In the genomic region with DNA sequence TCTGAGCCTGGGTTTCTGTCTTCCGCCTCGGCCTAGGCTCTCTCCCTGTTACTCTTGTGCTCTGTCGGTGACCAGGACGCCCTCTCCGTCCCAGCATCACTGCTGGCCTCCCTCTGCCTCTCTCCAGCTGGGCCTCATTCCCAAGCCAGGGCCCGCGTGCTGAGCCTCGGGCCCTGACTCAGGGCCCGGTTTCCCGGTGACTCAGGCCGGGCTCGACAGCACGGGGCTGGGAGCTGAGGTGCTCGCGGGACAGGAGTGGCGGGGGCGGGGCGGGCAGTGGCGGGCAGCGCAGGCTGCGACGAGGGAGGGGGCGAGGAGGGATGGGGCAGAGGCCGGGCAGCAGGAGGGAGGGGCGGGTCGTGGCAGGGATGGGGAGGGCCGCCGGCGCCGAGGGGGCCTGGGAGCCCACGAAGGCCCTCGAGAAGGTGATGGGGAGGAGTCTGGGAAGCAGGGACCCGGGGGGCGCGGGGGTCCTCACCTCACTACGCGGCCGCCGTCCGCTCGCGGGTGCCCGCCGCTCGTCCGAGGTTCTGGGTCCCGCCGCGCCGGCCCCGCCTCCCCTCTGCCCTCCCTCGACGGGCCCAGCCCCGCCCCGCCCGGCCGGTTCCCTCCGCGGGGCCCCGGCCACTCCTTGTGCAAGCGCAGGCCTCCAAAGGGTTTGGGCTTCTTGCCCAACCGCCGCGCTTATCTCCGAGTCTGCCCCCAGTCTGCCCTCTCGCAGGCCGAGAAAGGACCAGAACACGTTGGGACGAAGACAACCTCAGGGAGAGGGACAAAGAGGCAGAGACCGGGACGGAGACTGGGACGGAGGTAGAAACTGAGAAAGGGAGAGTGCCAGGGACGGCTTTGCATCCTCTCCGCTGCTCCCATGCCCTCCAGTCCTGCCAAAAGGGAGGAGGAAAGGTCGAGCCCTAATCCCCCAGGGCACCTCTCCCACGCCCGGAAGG, we compare ENCODE assay signal across 8 cellular contexts. TPM values are rescaled to one million over a fixed set of nuclear protein-coding genes. Genes with fewer than 3 reads are reported as not detected.
DNase-seq lines count a peak whose midpoint lies in the region; ATAC-seq and TF ChIP-seq lines count a peak whose summit lies in the region.

A gene with protein sequence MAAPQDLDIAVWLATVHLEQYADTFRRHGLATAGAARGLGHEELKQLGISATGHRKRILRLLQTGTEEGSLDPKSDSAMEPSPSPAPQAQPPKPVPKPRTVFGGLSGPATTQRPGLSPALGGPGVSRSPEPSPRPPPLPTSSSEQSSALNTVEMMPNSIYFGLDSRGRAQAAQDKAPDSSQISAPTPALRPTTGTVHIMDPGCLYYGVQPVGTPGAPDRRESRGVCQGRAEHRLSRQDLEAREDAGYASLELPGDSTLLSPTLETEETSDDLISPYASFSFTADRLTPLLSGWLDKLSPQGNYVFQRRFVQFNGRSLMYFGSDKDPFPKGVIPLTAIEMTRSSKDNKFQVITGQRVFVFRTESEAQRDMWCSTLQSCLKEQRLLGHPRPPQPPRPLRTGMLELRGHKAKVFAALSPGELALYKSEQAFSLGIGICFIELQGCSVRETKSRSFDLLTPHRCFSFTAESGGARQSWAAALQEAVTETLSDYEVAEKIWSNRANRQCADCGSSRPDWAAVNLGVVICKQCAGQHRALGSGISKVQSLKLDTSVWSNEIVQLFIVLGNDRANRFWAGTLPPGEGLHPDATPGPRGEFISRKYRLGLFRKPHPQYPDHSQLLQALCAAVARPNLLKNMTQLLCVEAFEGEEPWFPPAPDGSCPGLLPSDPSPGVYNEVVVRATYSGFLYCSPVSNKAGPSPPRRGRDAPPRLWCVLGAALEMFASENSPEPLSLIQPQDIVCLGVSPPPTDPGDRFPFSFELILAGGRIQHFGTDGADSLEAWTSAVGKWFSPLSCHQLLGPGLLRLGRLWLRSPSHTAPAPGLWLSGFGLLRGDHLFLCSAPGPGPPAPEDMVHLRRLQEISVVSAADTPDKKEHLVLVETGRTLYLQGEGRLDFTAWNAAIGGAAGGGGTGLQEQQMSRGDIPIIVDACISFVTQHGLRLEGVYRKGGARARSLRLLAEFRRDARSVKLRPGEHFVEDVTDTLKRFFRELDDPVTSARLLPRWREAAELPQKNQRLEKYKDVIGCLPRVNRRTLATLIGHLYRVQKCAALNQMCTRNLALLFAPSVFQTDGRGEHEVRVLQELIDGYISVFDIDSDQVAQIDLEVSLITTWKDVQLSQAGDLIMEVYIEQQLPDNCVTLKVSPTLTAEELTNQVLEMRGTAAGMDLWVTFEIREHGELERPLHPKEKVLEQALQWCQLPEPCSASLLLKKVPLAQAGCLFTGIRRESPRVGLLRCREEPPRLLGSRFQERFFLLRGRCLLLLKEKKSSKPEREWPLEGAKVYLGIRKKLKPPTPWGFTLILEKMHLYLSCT (N-terminal part only) (minus strand): TSS at position 536 of the 947 bp plus-strand sequence. CDS start 1,744 bp downstream, outside the sequence.

- no peaks in the 10 kb centered on the region for H4K20me1 ChIP-seq in PC-3 (ENCODE audit: low read length)

- H3K27ac ChIP-seq in PC-3 (ENCODE audit: low read length) = peak within 1 kb of the TSS; percentile 98
- H3K27ac ChIP-seq in naive thymus-derived CD4-positive, alpha-beta T cell (ENCODE audit: low read depth, low read length) = peak within 1 kb of the TSS; percentile 32
- peak within 1 kb of the TSS; percentile 57 to 84 (median 78) for H3K27ac ChIP-seq in transverse colon

- intact Hi-C loops in PC-3 (cut with micrococcal nuclease) = no loop called here
- intact Hi-C loops in naive thymus-derived CD4-positive, alpha-beta T cell (cut with micrococcal nuclease) = loop anchor here (1.0 to 2.0 kb wide), 2 partner anchors 10 to 17 kb away; no protein-coding TSS in a partner anchor
- intact Hi-C loops in transverse colon (cut with DNase I; ENCODE audit: low total_unique reads) = no loop called here

- peak; percentile 81 for ATAC-seq in PC-3
- peak; percentile 84 for ATAC-seq in naive thymus-derived CD4-positive, alpha-beta T cell
- ATAC-seq in HG02840 (IDR thresholded peaks at IDR 0.05; ENCODE audit: low FRiP score, unreplicated experiment) = no peak

- in situ Hi-C loops in transverse colon (cut with MboI; ENCODE audit: low pct_ligation_motif_present in 1 of 4, low pct_unique_long_range_greater_than_20kb in 1 of 4, low sequenced_read_pairs in 3 of 4) = loop anchor here in 3 of 4 donors (25.0 kb wide), 1 partner anchor 455 kb away; no protein-coding TSS in a partner anchor

- DNase-seq in H4 (ENCODE audit: low spot score) = peak; percentile 81
- peak; percentile 85 for DNase-seq in PC-3
- DNase-seq in activated naive CD4-positive, alpha-beta T cell treated with anti-CD3 and anti-CD28 coated beads, Interleukin-2, amount 10 ng/mL, durations not matched to agents 7 days and 5 days = peak; percentile 63
- DNase-seq in fibroblast of villous mesenchyme (ENCODE audit: low read depth) = peak; percentile 91
- peak in 2 of 9 donors; percentile 35 to 64 for DNase-seq in naive thymus-derived CD4-positive, alpha-beta T cell
- DNase-seq in transverse colon = peak; percentile 86
- DNase-seq in DMS153 (lab: John Stamatoyannopoulos, UW) = no peak

- TF ChIP-seq CTCF in PC-3 (conservative IDR thresholded peaks at IDR 0.05; ENCODE audit: low read depth, low read length) = no peak
- TF ChIP-seq CTCF in fibroblast of villous mesenchyme (IDR thresholded peaks at IDR 0.05; ENCODE audit: insufficient read depth, low read depth, low read length) = no peak
- no peak for TF ChIP-seq CTCF in transverse colon (IDR thresholded peaks at IDR 0.05)

- 6% methylated on average over 77 of the region's 77 CpGs; no CpG with 5 or more reads in 1 of the 2 donors for WGBS in transverse colon (ENCODE audit: low coverage in 1 of 2), 2 donors

- H3K9ac ChIP-seq in PC-3 (ENCODE audit: low read length) = peak within 1 kb of the TSS; percentile 90

- peaks cover 4% of the 10 kb centered on the region for H3F3A ChIP-seq in PC-3 (ENCODE audit: low read length, unreplicated experiment)

- H3K9me2 ChIP-seq in PC-3 (replicated peaks; ENCODE audit: low read length) = no peaks in the 10 kb centered on the region

- peak within 1 kb of the TSS; percentile 58 for H3K27ac Mint-ChIP-seq in activated naive CD4-positive, alpha-beta T cell treated with anti-CD3 and anti-CD28 coated beads, Interleukin-2, amount 10 ng/mL, durations not matched to agents 7 days and 5 days
- peak within 1 kb of the TSS in 8 of 9 donors; percentile 4 to 77 (median 46) for H3K27ac Mint-ChIP-seq in naive thymus-derived CD4-positive, alpha-beta T cell

- peaks cover 2% of the 10 kb centered on the region for H3K36me3 Mint-ChIP-seq in activated naive CD4-positive, alpha-beta T cell treated with anti-CD3 and anti-CD28 coated beads, Interleukin-2, amount 10 ng/mL, durations not matched to agents 7 days and 5 days
- peaks cover 0 to 5% (median 0%) of the 10 kb centered on the region in 5 donors for H3K36me3 Mint-ChIP-seq in naive thymus-derived CD4-positive, alpha-beta T cell

- H3K4me1 ChIP-seq in PC-3 (ENCODE audit: insufficient read depth, low read length) (peaks cover 33% of the 10 kb centered on the region), transverse colon (peaks cover 10 to 26% (median 22%) of the 10 kb centered on the region in 4 donors)
- H3K4me1 ChIP-seq in naive thymus-derived CD4-positive, alpha-beta T cell (ENCODE audit: control insufficient read depth in 2 of 2, insufficient read depth in 2 of 2, low read length in 2 of 2) = peaks cover 14 to 16% of the 10 kb centered on the region in 2 donors

- no peak for TF ChIP-seq EP300 in transverse colon (IDR thresholded peaks at IDR 0.05; ENCODE audit: low read depth)

- peaks cover 40% of the 10 kb centered on the region for H3K27me3 Mint-ChIP-seq in activated naive CD4-positive, alpha-beta T cell treated with anti-CD3 and anti-CD28 coated beads, Interleukin-2, amount 10 ng/mL, durations not matched to agents 7 days and 5 days
- no peaks in the 10 kb centered on the region for H3K27me3 Mint-ChIP-seq in naive thymus-derived CD4-positive, alpha-beta T cell

- H3K9me3 ChIP-seq in PC-3 (ENCODE audit: low read length) (no peaks in the 10 kb centered on the region), transverse colon (no peaks in the 10 kb centered on the region)
- no peaks in the 10 kb centered on the region for H3K9me3 ChIP-seq in naive thymus-derived CD4-positive, alpha-beta T cell (ENCODE audit: control insufficient read depth in 2 of 3, low read length in 3 of 3)

- H3K4me3 ChIP-seq in PC-3 (ENCODE audit: low read length) = peak within 1 kb of the TSS; percentile 54
- H3K4me3 ChIP-seq in fibroblast of villous mesenchyme (ENCODE audit: low read depth, low read length) = peak within 1 kb of the TSS; percentile 59
- peak within 1 kb of the TSS; percentile 64 for H3K4me3 ChIP-seq in naive thymus-derived CD4-positive, alpha-beta T cell (ENCODE audit: low read length)
- peak within 1 kb of the TSS; percentile 25 to 76 (median 52) for H3K4me3 ChIP-seq in transverse colon

- TSS peak; percentile 70 for BruUV-seq in PC-3 (replicated peaks; lab: Mats Ljungman, UMichigan)

- peak within 1 kb of the TSS; percentile 72 for H3K4me3 Mint-ChIP-seq in activated naive CD4-positive, alpha-beta T cell treated with anti-CD3 and anti-CD28 coated beads, Interleukin-2, amount 10 ng/mL, durations not matched to agents 7 days and 5 days
- peak within 1 kb of the TSS; percentile 65 to 84 (median 78) for H3K4me3 Mint-ChIP-seq in naive thymus-derived CD4-positive, alpha-beta T cell

- peaks cover 9% of the 10 kb centered on the region for H3K79me2 ChIP-seq in PC-3 (ENCODE audit: low read length)

- no peaks in the 10 kb centered on the region for H3K36me3 ChIP-seq in PC-3 (ENCODE audit: low read depth, low read length)
- H3K36me3 ChIP-seq in naive thymus-derived CD4-positive, alpha-beta T cell (ENCODE audit: control insufficient read depth in 2 of 3, insufficient read depth in 3 of 3, low read length in 3 of 3) = no peaks in the 10 kb centered on the region
- no peaks in the 10 kb centered on the region for H3K36me3 ChIP-seq in transverse colon

- TF ChIP-seq POLR2A in transverse colon (IDR thresholded peaks at IDR 0.05) = peak; percentile 13

- H2AFZ ChIP-seq in PC-3 (ENCODE audit: low read length) = peak within 1 kb of the TSS; percentile 73

- H3K27me3 ChIP-seq in PC-3 (ENCODE audit: low read length) = no peaks in the 10 kb centered on the region
- H3K27me3 ChIP-seq in naive thymus-derived CD4-positive, alpha-beta T cell (ENCODE audit: control insufficient read depth in 2 of 2, insufficient read depth in 2 of 2, low read length in 2 of 2) = no peaks in the 10 kb centered on the region
- no peaks in the 10 kb centered on the region for H3K27me3 ChIP-seq in transverse colon

- H3K4me1 Mint-ChIP-seq in activated naive CD4-positive, alpha-beta T cell treated with anti-CD3 and anti-CD28 coated beads, Interleukin-2, amount 10 ng/mL, durations not matched to agents 7 days and 5 days = peaks cover 42% of the 10 kb centered on the region
- H3K4me1 Mint-ChIP-seq in naive thymus-derived CD4-positive, alpha-beta T cell = peaks cover 15 to 36% (median 27%) of the 10 kb centered on the region in 7 donors

- no peaks in the 10 kb centered on the region for H3K9me3 Mint-ChIP-seq in activated naive CD4-positive, alpha-beta T cell treated with anti-CD3 and anti-CD28 coated beads, Interleukin-2, amount 10 ng/mL, durations not matched to agents 7 days and 5 days
- H3K9me3 Mint-ChIP-seq in naive thymus-derived CD4-positive, alpha-beta T cell = peaks cover 0 to 2% (median 0%) of the 10 kb centered on the region in 11 donors

- H3K4me2 ChIP-seq in PC-3 (ENCODE audit: low read length) = peak within 1 kb of the TSS; percentile 88

- CTCF ChIA-PET in PC-3 (lab: Charles Lee) = no interaction called here
- CTCF ChIA-PET in activated naive CD4-positive, alpha-beta T cell treated with anti-CD3 and anti-CD28 coated beads, Interleukin-2, amount 10 ng/mL, durations not matched to agents 7 days and 5 days (lab: Charles Lee) = interaction anchor here (2.8 kb wide), 1 partner anchor 11 kb away, joined by 19 read pairs; no protein-coding TSS in a partner anchor
- CTCF ChIA-PET in naive thymus-derived CD4-positive, alpha-beta T cell (lab: Charles Lee) = interaction anchor here (0.7 to 2.6 kb wide), 7 partner anchors 8 to 279 kb away, joined by 3 to 45 read pairs (median 3); no protein-coding TSS in a partner anchor

- POLR2A ChIA-PET in PC-3 (lab: Charles Lee; ENCODE audit: unreplicated experiment) = no interaction called here
- POLR2A ChIA-PET in naive thymus-derived CD4-positive, alpha-beta T cell (lab: Charles Lee) = interaction anchor here (1.0 to 3.3 kb wide), 9 partner anchors 9 to 279 kb away, joined by 4 to 23 read pairs (median 9); a partner anchor contains a TSS

RNA-seq across cellular contexts. Expression of the gene that starts here (rescaled TPM):
- 4.4 and 4.8 TPM in 2 replicates for total RNA-seq in H4 (2014; rRNA removed; shearing (Covaris generic))
- total RNA-seq in PC-3 (2014; rRNA removed) = 7.1 and 14.2 TPM in 2 replicates
- 5.6 and 7.7 TPM in 2 replicates for total RNA-seq in fibroblast of villous mesenchyme
- 10 to 100 TPM in 2 of 5 experiments, 1 to 10 TPM in 3; 1.0 to 15.3 (median 9.8) TPM for total RNA-seq in naive thymus-derived CD4-positive, alpha-beta T cell
- polyA plus RNA-seq in naive thymus-derived CD4-positive, alpha-beta T cell = not detected
- 1 to 10 TPM; 1.1 to 4.0 (median 3.3) TPM for total RNA-seq in transverse colon

Comparison
In these comparisons a context has a peak if more than half of its experiments do, and no peak if none do; other contexts are left out.
1. H3K27ac ChIP-seq: peak in every context shown above with its lines; median percentile 98 in PC-3; 78 in transverse colon; 32 in naive thymus-derived CD4-positive, alpha-beta T cell.
2. intact Hi-C loops: an anchor here in naive thymus-derived CD4-positive, alpha-beta T cell (1.0 to 2.0 kb wide); none called in PC-3 and transverse colon.